Comparison of ENCODE assay signal across 1 cellular context in genomic region chr19:35170359-35171061, GRCh38.
TF ChIP-seq lines count a peak whose summit lies in the region.

No MANE protein-coding gene starts in this region.

TF ChIP-seq in SK-N-SH treated with all-trans-retinoic acid at 6 μM for 48 hours, 23 proteins besides CTCF, POLR2A, EP300 and RAD21 (continued from another document):
- TF ChIP-seq, protein P1, sequence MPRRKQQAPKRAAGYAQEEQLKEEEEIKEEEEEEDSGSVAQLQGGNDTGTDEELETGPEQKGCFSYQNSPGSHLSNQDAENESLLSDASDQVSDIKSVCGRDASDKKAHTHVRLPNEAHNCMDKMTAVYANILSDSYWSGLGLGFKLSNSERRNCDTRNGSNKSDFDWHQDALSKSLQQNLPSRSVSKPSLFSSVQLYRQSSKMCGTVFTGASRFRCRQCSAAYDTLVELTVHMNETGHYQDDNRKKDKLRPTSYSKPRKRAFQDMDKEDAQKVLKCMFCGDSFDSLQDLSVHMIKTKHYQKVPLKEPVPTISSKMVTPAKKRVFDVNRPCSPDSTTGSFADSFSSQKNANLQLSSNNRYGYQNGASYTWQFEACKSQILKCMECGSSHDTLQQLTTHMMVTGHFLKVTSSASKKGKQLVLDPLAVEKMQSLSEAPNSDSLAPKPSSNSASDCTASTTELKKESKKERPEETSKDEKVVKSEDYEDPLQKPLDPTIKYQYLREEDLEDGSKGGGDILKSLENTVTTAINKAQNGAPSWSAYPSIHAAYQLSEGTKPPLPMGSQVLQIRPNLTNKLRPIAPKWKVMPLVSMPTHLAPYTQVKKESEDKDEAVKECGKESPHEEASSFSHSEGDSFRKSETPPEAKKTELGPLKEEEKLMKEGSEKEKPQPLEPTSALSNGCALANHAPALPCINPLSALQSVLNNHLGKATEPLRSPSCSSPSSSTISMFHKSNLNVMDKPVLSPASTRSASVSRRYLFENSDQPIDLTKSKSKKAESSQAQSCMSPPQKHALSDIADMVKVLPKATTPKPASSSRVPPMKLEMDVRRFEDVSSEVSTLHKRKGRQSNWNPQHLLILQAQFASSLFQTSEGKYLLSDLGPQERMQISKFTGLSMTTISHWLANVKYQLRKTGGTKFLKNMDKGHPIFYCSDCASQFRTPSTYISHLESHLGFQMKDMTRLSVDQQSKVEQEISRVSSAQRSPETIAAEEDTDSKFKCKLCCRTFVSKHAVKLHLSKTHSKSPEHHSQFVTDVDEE (CRISPR knock-in tag; IDR thresholded peaks at IDR 0.05), result no peak
- TF ChIP-seq PPARA (CRISPR knock-in tag; IDR thresholded peaks at IDR 0.05; ENCODE audit: borderline replicate concordance) (no peak), ZNF565 (CRISPR knock-in tag; conservative IDR thresholded peaks at IDR 0.05; ENCODE audit: low read depth) (no peak), ZFP3 (CRISPR knock-in tag; IDR thresholded peaks at IDR 0.05) (no peak), TOX (CRISPR knock-in tag; IDR thresholded peaks at IDR 0.05; ENCODE audit: borderline replicate concordance) (no peak), CSDC2 (CRISPR knock-in tag; IDR thresholded peaks at IDR 0.05) (no peak), BACH2 (CRISPR knock-in tag; IDR thresholded peaks at IDR 0.05; ENCODE audit: borderline replicate concordance) (no peak), GLIS3 (CRISPR knock-in tag; IDR thresholded peaks at IDR 0.05) (no peak), ESRRG (CRISPR knock-in tag; IDR thresholded peaks at IDR 0.05) (no peak), ZNF70 (CRISPR knock-in tag; IDR thresholded peaks at IDR 0.05) (no peak), RARB (CRISPR knock-in tag; IDR thresholded peaks at IDR 0.05) (no peak), ZNF8 (CRISPR knock-in tag; IDR thresholded peaks at IDR 0.05) (no peak), ARNTL (CRISPR knock-in tag; IDR thresholded peaks at IDR 0.05; ENCODE audit: borderline replicate concordance, low read depth) (no peak), ZFP30 (CRISPR knock-in tag; IDR thresholded peaks at IDR 0.05) (no peak)
- TF ChIP-seq, protein P2, sequence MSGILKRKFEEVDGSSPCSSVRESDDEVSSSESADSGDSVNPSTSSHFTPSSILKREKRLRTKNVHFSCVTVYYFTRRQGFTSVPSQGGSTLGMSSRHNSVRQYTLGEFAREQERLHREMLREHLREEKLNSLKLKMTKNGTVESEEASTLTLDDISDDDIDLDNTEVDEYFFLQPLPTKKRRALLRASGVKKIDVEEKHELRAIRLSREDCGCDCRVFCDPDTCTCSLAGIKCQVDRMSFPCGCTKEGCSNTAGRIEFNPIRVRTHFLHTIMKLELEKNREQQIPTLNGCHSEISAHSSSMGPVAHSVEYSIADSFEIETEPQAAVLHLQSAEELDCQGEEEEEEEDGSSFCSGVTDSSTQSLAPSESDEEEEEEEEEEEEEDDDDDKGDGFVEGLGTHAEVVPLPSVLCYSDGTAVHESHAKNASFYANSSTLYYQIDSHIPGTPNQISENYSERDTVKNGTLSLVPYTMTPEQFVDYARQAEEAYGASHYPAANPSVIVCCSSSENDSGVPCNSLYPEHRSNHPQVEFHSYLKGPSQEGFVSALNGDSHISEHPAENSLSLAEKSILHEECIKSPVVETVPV (CRISPR knock-in tag; IDR thresholded peaks at IDR 0.05), result no peak
- TF ChIP-seq, protein P3, sequence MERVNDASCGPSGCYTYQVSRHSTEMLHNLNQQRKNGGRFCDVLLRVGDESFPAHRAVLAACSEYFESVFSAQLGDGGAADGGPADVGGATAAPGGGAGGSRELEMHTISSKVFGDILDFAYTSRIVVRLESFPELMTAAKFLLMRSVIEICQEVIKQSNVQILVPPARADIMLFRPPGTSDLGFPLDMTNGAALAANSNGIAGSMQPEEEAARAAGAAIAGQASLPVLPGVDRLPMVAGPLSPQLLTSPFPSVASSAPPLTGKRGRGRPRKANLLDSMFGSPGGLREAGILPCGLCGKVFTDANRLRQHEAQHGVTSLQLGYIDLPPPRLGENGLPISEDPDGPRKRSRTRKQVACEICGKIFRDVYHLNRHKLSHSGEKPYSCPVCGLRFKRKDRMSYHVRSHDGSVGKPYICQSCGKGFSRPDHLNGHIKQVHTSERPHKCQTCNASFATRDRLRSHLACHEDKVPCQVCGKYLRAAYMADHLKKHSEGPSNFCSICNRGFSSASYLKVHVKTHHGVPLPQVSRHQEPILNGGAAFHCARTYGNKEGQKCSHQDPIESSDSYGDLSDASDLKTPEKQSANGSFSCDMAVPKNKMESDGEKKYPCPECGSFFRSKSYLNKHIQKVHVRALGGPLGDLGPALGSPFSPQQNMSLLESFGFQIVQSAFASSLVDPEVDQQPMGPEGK (CRISPR knock-in tag; IDR thresholded peaks at IDR 0.05; ENCODE audit: borderline replicate concordance), result no peak
- TF ChIP-seq, protein P4, sequence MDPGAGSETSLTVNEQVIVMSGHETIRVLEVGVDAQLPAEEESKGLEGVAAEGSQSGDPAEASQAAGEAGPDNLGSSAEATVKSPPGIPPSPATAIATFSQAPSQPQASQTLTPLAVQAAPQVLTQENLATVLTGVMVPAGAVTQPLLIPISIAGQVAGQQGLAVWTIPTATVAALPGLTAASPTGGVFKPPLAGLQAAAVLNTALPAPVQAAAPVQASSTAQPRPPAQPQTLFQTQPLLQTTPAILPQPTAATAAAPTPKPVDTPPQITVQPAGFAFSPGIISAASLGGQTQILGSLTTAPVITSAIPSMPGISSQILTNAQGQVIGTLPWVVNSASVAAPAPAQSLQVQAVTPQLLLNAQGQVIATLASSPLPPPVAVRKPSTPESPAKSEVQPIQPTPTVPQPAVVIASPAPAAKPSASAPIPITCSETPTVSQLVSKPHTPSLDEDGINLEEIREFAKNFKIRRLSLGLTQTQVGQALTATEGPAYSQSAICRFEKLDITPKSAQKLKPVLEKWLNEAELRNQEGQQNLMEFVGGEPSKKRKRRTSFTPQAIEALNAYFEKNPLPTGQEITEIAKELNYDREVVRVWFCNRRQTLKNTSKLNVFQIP (CRISPR knock-in tag; IDR thresholded peaks at IDR 0.05; ENCODE audit: borderline replicate concordance, low read depth), result no peak
